10 cellular contexts compared by ENCODE assay signal in the genomic region with DNA sequence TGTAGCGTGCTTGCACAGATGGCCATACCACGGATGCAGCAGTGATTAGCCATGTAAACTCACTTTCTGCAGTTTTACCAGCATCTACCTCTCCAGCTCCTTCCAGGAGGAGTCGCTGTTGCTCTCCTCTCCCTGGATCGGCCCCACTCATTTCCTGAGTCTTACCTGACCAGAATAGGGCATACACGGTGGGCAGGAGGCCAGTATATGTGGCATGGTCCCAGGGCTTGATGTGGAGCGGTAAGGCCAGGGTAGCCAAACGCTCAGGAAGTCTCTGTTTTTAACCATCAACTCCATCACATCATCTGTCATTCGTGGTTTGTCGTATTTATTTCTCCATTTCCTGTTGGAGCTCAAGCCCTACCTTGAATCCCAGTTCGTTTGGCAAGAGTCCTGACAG.
DNase-seq lines count a peak whose midpoint lies in the region; ATAC-seq and TF ChIP-seq lines count a peak whose summit lies in the region.
"Had no signal": no experiment of that assay in that cellular context is flagged by ENCODE, and none has a peak within 500 bp of the region (broad histone marks: within the 10 kb centered on the region; RNA-seq: fewer than 3 reads in every experiment).

No MANE protein-coding gene starts in this region.

- no peak for TF ChIP-seq EP300 in stomach (IDR thresholded peaks at IDR 0.05)

- H3K4me3 ChIP-seq in stomach, result no peak overlapping the region
- H3K4me3 ChIP-seq: SJCRH30 had no signal

- POLR2A ChIA-PET in HEK293T (lab: Yijun Ruan, JAX), result no interaction called here

- CTCF ChIA-PET in HEK293T (lab: Yijun Ruan, JAX), result interaction anchor here (0.6 to 1.5 kb wide), 8 partner anchors 15 to 1206 kb away, joined by 3 to 6 read pairs (median 4); no protein-coding TSS in a partner anchor

- H3K27me3 ChIP-seq in stomach, result no peaks in the 10 kb centered on the region
- H3K27me3 ChIP-seq: SJCRH30 had no signal

- H3K4me1 Mint-ChIP-seq in T-helper 17 cell, result peaks cover 15% of the 10 kb centered on the region

- H3K9me3 ChIP-seq in T-helper 17 cell (ENCODE audit: control insufficient read depth, low read length, poor library complexity, severe bottlenecking) (no peaks in the 10 kb centered on the region), stomach (no peaks in the 10 kb centered on the region)
- H3K9me3 ChIP-seq: SJCRH30 had no signal

- no peak overlapping the region for H3K27ac ChIP-seq in stomach
- H3K27ac ChIP-seq: SJCRH30 had no signal

- TF ChIP-seq CTCF in stomach (IDR thresholded peaks at IDR 0.05), result peak in 5 of 7 experiments; percentile 9 to 44 (median 41)

- H3K36me3 ChIP-seq in stomach, result no peaks in the 10 kb centered on the region
- H3K36me3 ChIP-seq: SJCRH30 had no signal

- intact Hi-C loops in stomach (cut with DNase I; ENCODE audit: low total_unique reads), result loop anchor here (10.0 kb wide), 1 partner anchor 1206 kb away; no protein-coding TSS in a partner anchor

- no peak for TF ChIP-seq POLR2A in stomach (IDR thresholded peaks at IDR 0.05)

- peak; percentile 42 for ATAC-seq in T-helper 17 cell
- ATAC-seq: naive thymus-derived CD4-positive, alpha-beta T cell had no signal

- DNase-seq in DMS53 treated with DMSO at 0.1 percent for 48 hours (lab: John Stamatoyannopoulos, UW; ENCODE audit: unreplicated experiment), result peak; percentile 58
- DNase-seq in HEK293T (ENCODE audit: extremely low spot score), result peak; percentile 74
- no peak for DNase-seq in T-helper 17 cell
- DNase-seq in glomerular visceral epithelial cell (ENCODE audit: extremely low spot score), result peak; percentile 34
- DNase-seq in stomach, result peak; percentile 60
- no peak for DNase-seq in GOT3 (lab: John Stamatoyannopoulos, UW)
- DNase-seq in SHP77 treated with DMSO at 0.1 percent for 48 hours (lab: John Stamatoyannopoulos, UW), result no peak
- no peak for DNase-seq in activated CD4-positive, CD25-positive, alpha-beta regulatory T cell (lab: John Stamatoyannopoulos, UW)

- peak overlapping the region; percentile 41 for H3K27ac Mint-ChIP-seq in T-helper 17 cell

- peaks cover 0 to 16% (median 3%) of the 10 kb centered on the region in 4 donors for H3K4me1 ChIP-seq in stomach
- H3K4me1 ChIP-seq: SJCRH30 had no signal

- H3K27me3 Mint-ChIP-seq in T-helper 17 cell, result no peaks in the 10 kb centered on the region

- 33 to 58% (median 39%) methylated on average over 8 to 10 of the region's 10 CpGs for WGBS in stomach, 5 donors

- peaks cover 3% of the 10 kb centered on the region for H3K36me3 Mint-ChIP-seq in T-helper 17 cell (ENCODE audit: low read depth)
- H3K36me3 Mint-ChIP-seq: naive thymus-derived CD4-positive, alpha-beta T cell had no signal

- no peak overlapping the region for H3K4me3 Mint-ChIP-seq in T-helper 17 cell
- H3K4me3 Mint-ChIP-seq: naive thymus-derived CD4-positive, alpha-beta T cell had no signal

TF ChIP-seq in HEK293T, 16 proteins besides CTCF, POLR2A, EP300 and RAD21:
- no peak for TF ChIP-seq LEF1 (IDR thresholded peaks at IDR 0.05; ENCODE audit: borderline replicate concordance)
- TF ChIP-seq FOXM1 (IDR thresholded peaks at IDR 0.05; ENCODE audit: borderline replicate concordance), result no peak
- TF ChIP-seq SUZ12 (IDR thresholded peaks at IDR 0.05), result no peak
- TF ChIP-seq ARNT (IDR thresholded peaks at IDR 0.05), result no peak
- TF ChIP-seq FOXK2 (IDR thresholded peaks at IDR 0.05), result no peak
- TF ChIP-seq NFRKB (IDR thresholded peaks at IDR 0.05), result no peak
- no peak for TF ChIP-seq TARDBP (IDR thresholded peaks at IDR 0.05)
- TF ChIP-seq, protein P1, sequence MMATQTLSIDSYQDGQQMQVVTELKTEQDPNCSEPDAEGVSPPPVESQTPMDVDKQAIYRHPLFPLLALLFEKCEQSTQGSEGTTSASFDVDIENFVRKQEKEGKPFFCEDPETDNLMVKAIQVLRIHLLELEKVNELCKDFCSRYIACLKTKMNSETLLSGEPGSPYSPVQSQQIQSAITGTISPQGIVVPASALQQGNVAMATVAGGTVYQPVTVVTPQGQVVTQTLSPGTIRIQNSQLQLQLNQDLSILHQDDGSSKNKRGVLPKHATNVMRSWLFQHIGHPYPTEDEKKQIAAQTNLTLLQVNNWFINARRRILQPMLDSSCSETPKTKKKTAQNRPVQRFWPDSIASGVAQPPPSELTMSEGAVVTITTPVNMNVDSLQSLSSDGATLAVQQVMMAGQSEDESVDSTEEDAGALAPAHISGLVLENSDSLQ (IDR thresholded peaks at IDR 0.05), result no peak
- no peak for TF ChIP-seq L3MBTL2 (conservative IDR thresholded peaks at IDR 0.05)
- no peak for TF ChIP-seq BHLHE40 (IDR thresholded peaks at IDR 0.05; ENCODE audit: borderline replicate concordance)
- TF ChIP-seq HDGF (IDR thresholded peaks at IDR 0.05; ENCODE audit: borderline replicate concordance), result no peak
- TF ChIP-seq ELF4 (IDR thresholded peaks at IDR 0.05), result no peak
- TF ChIP-seq ZNF384 (IDR thresholded peaks at IDR 0.05), result no peak
- TF ChIP-seq CTBP1 (IDR thresholded peaks at IDR 0.05; ENCODE audit: borderline replicate concordance), result no peak

Comparison
In these comparisons a context has a peak if more than half of its experiments do, and no peak if none do; other contexts are left out.
1. DNase-seq: peak in DMS53 treated with DMSO at 0.1 percent for 48 hours (single experiment), HEK293T (single experiment), glomerular visceral epithelial cell (single experiment) and stomach (single experiment); none in T-helper 17 cell (0 of 3), GOT3 (single experiment), SHP77 treated with DMSO at 0.1 percent for 48 hours (single experiment) and activated CD4-positive, CD25-positive, alpha-beta regulatory T cell (0 of 4).